34 cellular contexts compared by ENCODE assay signal in genomic region chr4:86683983-86684382, GRCh38.
"Had no signal": no experiment of that assay in that cellular context is flagged by ENCODE, and none has a peak within 500 bp of the region (broad histone marks: within the 10 kb centered on the region; RNA-seq: fewer than 3 reads in every experiment).

No MANE protein-coding gene starts in this region.

- H3K27me3 Mint-ChIP-seq: activated B cell treated with CpG ODN at 0.5 μM for 24 hours; activated CD4-positive, alpha-beta T cell treated with anti-CD3 and anti-CD28 coated beads, Interleukin-2, amount 10 ng/mL, durations not matched to agents 24 days and 14 days; activated naive CD8-positive, alpha-beta T cell treated with anti-CD3 and anti-CD28 coated beads for 36 hours; activated T-helper 17 cell treated with anti-CD3 and anti-CD28 coated beads, Interleukin-2, amount 50 U/mL, for 72 hours had no signal

- ATAC-seq: activated CD8-positive, alpha-beta T cell treated with anti-CD3 and anti-CD28 coated beads for 36 hours; activated naive CD4-positive, alpha-beta T cell treated with anti-CD3 and anti-CD28 coated beads, Interleukin-2, amount 50 U/mL, for 72 hours; activated T-cell treated with anti-CD3 and anti-CD28 coated beads, Interleukin-2, amount 50 U/mL, for 4 hours; activated T-cell treated with anti-CD3 and anti-CD28 coated beads, Interleukin-2, amount 50 U/mL, for 72 hours; activated T-helper 17 cell treated with anti-CD3 and anti-CD28 coated beads, Interleukin-2, amount 50 U/mL, for 72 hours; body of pancreas had no signal

- DNase-seq: activated B cell treated with CpG ODN at 0.5 μM for 24 hours; activated CD4-positive, alpha-beta memory T cell treated with anti-CD3 and anti-CD28 coated beads for 36 hours; activated CD4-positive, alpha-beta T cell treated with anti-CD3 and anti-CD28 coated beads for 4 hours; activated CD4-positive, alpha-beta T cell treated with anti-CD3 and anti-CD28 coated beads, Interleukin-2, amount 10 ng/mL, durations not matched to agents 24 days and 14 days; activated CD4-positive, alpha-beta T cell treated with anti-CD3 and anti-CD28 coated beads, Interleukin-2, amount 50 U/mL, for 1 hour; activated CD4-positive, alpha-beta T cell treated with anti-CD3 and anti-CD28 coated beads, Interleukin-2, amount 50 U/mL, for 4 hours; activated CD4-positive, CD25-positive, alpha-beta regulatory T cell treated with anti-CD3 and anti-CD28 coated beads, Interleukin-2, amount 50 U/mL, for 72 hours; activated CD8-positive, alpha-beta memory T cell treated with anti-CD3 and anti-CD28 coated beads, Interleukin-2, amount 50 U/mL, for 4 hours; activated CD8-positive, alpha-beta T cell treated with anti-CD3 and anti-CD28 coated beads for 36 hours; activated effector memory CD4-positive, alpha-beta T cell treated with anti-CD3 and anti-CD28 coated beads, Interleukin-2, amount 50 U/mL, for 16 hours; activated gamma-delta T cell treated with Interleukin-2 at 50 U/mL for 16 hours; activated naive CD4-positive, alpha-beta T cell; activated naive CD4-positive, alpha-beta T cell treated with anti-CD3 and anti-CD28 coated beads for 36 hours; activated naive CD4-positive, alpha-beta T cell treated with anti-CD3 and anti-CD28 coated beads, Interleukin-2, amount 50 U/mL, for 16 hours; activated naive CD8-positive, alpha-beta T cell treated with anti-CD3 and anti-CD28 coated beads for 36 hours; activated T-cell treated with anti-CD3 and anti-CD28 coated beads for 4 hours; activated T-cell treated with anti-CD3 and anti-CD28 coated beads, Interleukin-2, amount 50 U/mL, for 1 hour; activated T-cell treated with anti-CD3 and anti-CD28 coated beads, Interleukin-2, amount 50 U/mL, for 4 hours; activated T-cell treated with anti-CD3 and anti-CD28 coated beads, Interleukin-2, amount 50 U/mL, for 72 hours; adrenal gland; amniotic stem cell; aorta; body of pancreas; brain microvascular endothelial cell; central memory CD4-positive, alpha-beta T cell; T-helper 2 cell; T-helper 9 cell had no signal

- H3K4me3 Mint-ChIP-seq: activated B cell treated with CpG ODN at 0.5 μM for 24 hours; activated CD4-positive, alpha-beta memory T cell treated with anti-CD3 and anti-CD28 coated beads for 36 hours; activated CD4-positive, alpha-beta T cell treated with anti-CD3 and anti-CD28 coated beads, Interleukin-2, amount 10 ng/mL, durations not matched to agents 24 days and 14 days; activated CD8-positive, alpha-beta T cell treated with anti-CD3 and anti-CD28 coated beads for 36 hours; activated naive CD4-positive, alpha-beta T cell treated with anti-CD3 and anti-CD28 coated beads for 36 hours; activated naive CD8-positive, alpha-beta T cell treated with anti-CD3 and anti-CD28 coated beads for 36 hours; activated T-cell treated with anti-CD3 and anti-CD28 coated beads, Interleukin-2, amount 50 U/mL, for 4 hours; activated T-cell treated with anti-CD3 and anti-CD28 coated beads, Interleukin-2, amount 50 U/mL, for 72 hours; activated T-helper 1 cell treated with anti-CD3 and anti-CD28 coated beads, Interleukin-12 subunit alpha, Interleukin-12 subunit beta, Interleukin-2, Interleukin-4 antibody, amounts not matched to agents 30 ng/mL and 10 ng/mL and 1 ng/mL, durations not matched to agents 14 hours and 24 hours and 36 hours; activated T-helper 17 cell treated with anti-CD3 and anti-CD28 coated beads, Interleukin-2, amount 50 U/mL, for 72 hours; T-helper 1 cell treated with Interleukin-12 subunit alpha and Interleukin-12 subunit beta and Interleukin-4 antibody, amounts not matched to agents 30 μg/mL and 1 μg/mL, for 36 hours; T-helper 2 cell treated with Interferon-gamma antibody and Interleukin-4, amounts not matched to agents 5 μg/mL and 100 μg/mL, for 36 hours had no signal

- H3K9me3 Mint-ChIP-seq: activated B cell treated with CpG ODN at 0.5 μM for 24 hours; activated CD4-positive, alpha-beta memory T cell treated with anti-CD3 and anti-CD28 coated beads for 36 hours; activated CD4-positive, alpha-beta T cell treated with anti-CD3 and anti-CD28 coated beads, Interleukin-2, amount 10 ng/mL, durations not matched to agents 24 days and 14 days; activated CD8-positive, alpha-beta T cell treated with anti-CD3 and anti-CD28 coated beads for 36 hours; activated naive CD4-positive, alpha-beta T cell treated with anti-CD3 and anti-CD28 coated beads for 36 hours; activated naive CD4-positive, alpha-beta T cell treated with anti-CD3 and anti-CD28 coated beads, Interleukin-2, amount 50 U/mL, for 72 hours; activated naive CD8-positive, alpha-beta T cell treated with anti-CD3 and anti-CD28 coated beads for 36 hours; activated T-cell treated with anti-CD3 and anti-CD28 coated beads, Interleukin-2, amount 50 U/mL, for 4 hours; activated T-cell treated with anti-CD3 and anti-CD28 coated beads, Interleukin-2, amount 50 U/mL, for 72 hours; activated T-helper 1 cell treated with anti-CD3 and anti-CD28 coated beads, Interleukin-12 subunit alpha, Interleukin-12 subunit beta, Interleukin-2, Interleukin-4 antibody, amounts not matched to agents 30 ng/mL and 10 ng/mL and 1 ng/mL, durations not matched to agents 14 hours and 24 hours and 36 hours; activated T-helper 17 cell treated with anti-CD3 and anti-CD28 coated beads, Interleukin-2, amount 50 U/mL, for 72 hours; T-helper 1 cell treated with Interleukin-12 subunit alpha and Interleukin-12 subunit beta and Interleukin-4 antibody, amounts not matched to agents 30 μg/mL and 1 μg/mL, for 36 hours; T-helper 2 cell treated with Interferon-gamma antibody and Interleukin-4, amounts not matched to agents 5 μg/mL and 100 μg/mL, for 36 hours had no signal

- FAIRE-seq: astrocyte, TTC549 had no signal

- H3K4me1 Mint-ChIP-seq: activated B cell treated with CpG ODN at 0.5 μM for 24 hours; activated CD4-positive, alpha-beta T cell treated with anti-CD3 and anti-CD28 coated beads, Interleukin-2, amount 10 ng/mL, durations not matched to agents 24 days and 14 days; activated naive CD8-positive, alpha-beta T cell treated with anti-CD3 and anti-CD28 coated beads for 36 hours had no signal

- H3K27ac Mint-ChIP-seq: activated B cell treated with CpG ODN at 0.5 μM for 24 hours; activated CD4-positive, alpha-beta memory T cell treated with anti-CD3 and anti-CD28 coated beads for 36 hours; activated CD4-positive, alpha-beta T cell treated with anti-CD3 and anti-CD28 coated beads, Interleukin-2, amount 10 ng/mL, durations not matched to agents 24 days and 14 days; activated CD8-positive, alpha-beta T cell treated with anti-CD3 and anti-CD28 coated beads for 36 hours; activated naive CD4-positive, alpha-beta T cell treated with anti-CD3 and anti-CD28 coated beads for 36 hours; activated naive CD4-positive, alpha-beta T cell treated with anti-CD3 and anti-CD28 coated beads, Interleukin-2, amount 50 U/mL, for 72 hours; activated naive CD8-positive, alpha-beta T cell treated with anti-CD3 and anti-CD28 coated beads for 36 hours; activated T-cell treated with anti-CD3 and anti-CD28 coated beads, Interleukin-2, amount 50 U/mL, for 72 hours; activated T-helper 1 cell treated with anti-CD3 and anti-CD28 coated beads, Interleukin-12 subunit alpha, Interleukin-12 subunit beta, Interleukin-2, Interleukin-4 antibody, amounts not matched to agents 30 ng/mL and 10 ng/mL and 1 ng/mL, durations not matched to agents 14 hours and 24 hours and 36 hours; activated T-helper 17 cell treated with anti-CD3 and anti-CD28 coated beads, Interleukin-2, amount 50 U/mL, for 72 hours; T-helper 1 cell treated with Interleukin-12 subunit alpha and Interleukin-12 subunit beta and Interleukin-4 antibody, amounts not matched to agents 30 μg/mL and 1 μg/mL, for 36 hours; T-helper 2 cell treated with Interferon-gamma antibody and Interleukin-4, amounts not matched to agents 5 μg/mL and 100 μg/mL, for 36 hours had no signal

- H3K36me3 Mint-ChIP-seq: activated CD4-positive, alpha-beta memory T cell treated with anti-CD3 and anti-CD28 coated beads for 36 hours; activated naive CD4-positive, alpha-beta T cell treated with anti-CD3 and anti-CD28 coated beads, Interleukin-2, amount 50 U/mL, for 72 hours; activated naive CD8-positive, alpha-beta T cell treated with anti-CD3 and anti-CD28 coated beads for 36 hours had no signal
